ENCODE assay signal across 1 cellular context in genomic region chr12:109713187-109713984, GRCh38.
TF ChIP-seq lines count a peak whose summit lies in the region.

Gene FAM222A, plus strand, starts transcription at chr12:109713825. Its CDS starts 30,322 bp downstream, at chr12:109744147.

TF ChIP-seq in GM12878, 131 proteins besides CTCF, POLR2A, EP300 and RAD21 (continued from another document and continues in another):
- TF ChIP-seq CEBPZ (IDR thresholded peaks at IDR 0.05; ENCODE audit: low read depth, low read length): no peak
- TF ChIP-seq PML (IDR thresholded peaks at IDR 0.05; ENCODE audit: low read length): no peak
- peak; percentile 70; the same call in 1 of the 2 replicates for TF ChIP-seq TAF1 (IDR thresholded peaks at IDR 0.05; ENCODE audit: borderline replicate concordance, low read depth, low read length)
- TF ChIP-seq ASH2L (IDR thresholded peaks at IDR 0.05; ENCODE audit: borderline replicate concordance, low read depth): no peak
- TF ChIP-seq HDAC6 (IDR thresholded peaks at IDR 0.05; ENCODE audit: unreplicated experiment): no peak
- TF ChIP-seq RAD51 (IDR thresholded peaks at IDR 0.05): no peak
- TF ChIP-seq FOXM1 (IDR thresholded peaks at IDR 0.05; ENCODE audit: low read depth, low read length): no peak
- no peak for TF ChIP-seq E4F1 (IDR thresholded peaks at IDR 0.05; ENCODE audit: borderline replicate concordance, partially characterized antibody)
- no peak for TF ChIP-seq NR2F1 (conservative IDR thresholded peaks at IDR 0.05)
- TF ChIP-seq POLR2AphosphoS2 (IDR thresholded peaks at IDR 0.05; ENCODE audit: low read depth, low read length): no peak
- TF ChIP-seq STAT1 (conservative IDR thresholded peaks at IDR 0.05): no peak
- peak in 1 of 2 experiments; percentile 40; a peak in 1 of 3 replicates for TF ChIP-seq EGR1 (IDR thresholded peaks at IDR 0.05; ENCODE audit: borderline replicate concordance in 1 of 2, low read depth in 2 of 2, low read length in 2 of 2)
- TF ChIP-seq E2F8 (IDR thresholded peaks at IDR 0.05; ENCODE audit: low read depth, partially characterized antibody): peak; percentile 88
- TF ChIP-seq ZNF622 (IDR thresholded peaks at IDR 0.05): no peak
- no peak for TF ChIP-seq PAX5 (IDR thresholded peaks at IDR 0.05; ENCODE audit: borderline replicate concordance, low read depth, low read length)
- no peak for TF ChIP-seq KAT2A (conservative IDR thresholded peaks at IDR 0.05; ENCODE audit: control insufficient read depth, low read depth, low read length)
- TF ChIP-seq HCFC1 (IDR thresholded peaks at IDR 0.05; ENCODE audit: low read length): peak; percentile 99
- peak; percentile 59 for TF ChIP-seq SP1 (IDR thresholded peaks at IDR 0.05; ENCODE audit: low read depth, low read length)
- TF ChIP-seq IRF5 (IDR thresholded peaks at IDR 0.05; ENCODE audit: borderline replicate concordance): no peak
- TF ChIP-seq JUNB (IDR thresholded peaks at IDR 0.05): no peak
- TF ChIP-seq MAX (IDR thresholded peaks at IDR 0.05; ENCODE audit: low read depth, low read length): peak; percentile 97
- no peak for TF ChIP-seq BCL11A (IDR thresholded peaks at IDR 0.05; ENCODE audit: low read depth, low read length)
- TF ChIP-seq PBX3 (IDR thresholded peaks at IDR 0.05; ENCODE audit: insufficient replicate concordance, low read depth, low read length): peak; percentile 31
- no peak for TF ChIP-seq ZSCAN29 (IDR thresholded peaks at IDR 0.05)
- no peak for TF ChIP-seq NFIC (IDR thresholded peaks at IDR 0.05; ENCODE audit: low read depth, low read length)
- no peak for TF ChIP-seq ESRRA (IDR thresholded peaks at IDR 0.05; ENCODE audit: low read length)
- no peak for TF ChIP-seq EZH2 (IDR thresholded peaks at IDR 0.05; ENCODE audit: borderline replicate concordance, control insufficient read depth, low read depth, low read length)
- no peak for TF ChIP-seq RELB (IDR thresholded peaks at IDR 0.05; ENCODE audit: low read depth)
- no peak for TF ChIP-seq SKIL (IDR thresholded peaks at IDR 0.05; ENCODE audit: low read depth, poor library complexity, severe bottlenecking)
- TF ChIP-seq ZBTB4 (CRISPR knock-in tag; IDR thresholded peaks at IDR 0.05): no peak
- TF ChIP-seq IKZF1 (conservative IDR thresholded peaks at IDR 0.05): peak; percentile 94
- TF ChIP-seq BHLHE40 (IDR thresholded peaks at IDR 0.05; ENCODE audit: borderline replicate concordance in 1 of 2, low read depth in 2 of 2, low read length in 1 of 2): peak in 1 of 2 experiments; percentile 31; a peak in 1 of 4 replicates
- 0 out of 2 replicates have a peak, but pooled peaks have one; percentile 53 for TF ChIP-seq ELK1 (IDR thresholded peaks at IDR 0.05; ENCODE audit: low read depth, low read length)
- no peak for TF ChIP-seq HDAC2 (IDR thresholded peaks at IDR 0.05)
- TF ChIP-seq KLF5 (IDR thresholded peaks at IDR 0.05; ENCODE audit: partially characterized antibody): no peak
- TF ChIP-seq NRF1 (conservative IDR thresholded peaks at IDR 0.05; ENCODE audit: low read depth, low read length): no peak
- TF ChIP-seq USF1 (IDR thresholded peaks at IDR 0.05; ENCODE audit: borderline replicate concordance, extremely low read length, insufficient read depth, low read depth, low read length): no peak
- no peak for TF ChIP-seq BMI1 (IDR thresholded peaks at IDR 0.05; ENCODE audit: borderline replicate concordance)
